In genomic region chr15:77243716-77244401, GRCh38 we compare ENCODE assay signal across 17 cellular contexts.
DNase-seq lines count a peak whose midpoint lies in the region; ATAC-seq and TF ChIP-seq lines count a peak whose summit lies in the region.
"Had no signal": no experiment of that assay in that cellular context is flagged by ENCODE, and none has a peak within 500 bp of the region (broad histone marks: within the 10 kb centered on the region; RNA-seq: fewer than 3 reads in every experiment).

No MANE protein-coding gene starts in this region.

- no peak overlapping the region for H3K9ac ChIP-seq in neural cell (ENCODE audit: low read length)
- H3K9ac ChIP-seq in colonic mucosa (ENCODE audit: low read depth in 2 of 2, low read length in 2 of 2) = no peak overlapping the region
- H3K9ac ChIP-seq: BLaER1, KMS-11 had no signal

- H3K4me1 ChIP-seq in colonic mucosa = no peaks in the 10 kb centered on the region
- H3K4me1 ChIP-seq: BLaER1 had no signal

- peak overlapping the region; percentile 43; the same call in 1 of the 2 replicates for H3K27ac Mint-ChIP-seq in HFFc6
- peak overlapping the region; percentile 8 for H3K27ac Mint-ChIP-seq in activated B cell treated with CpG ODN at 0.5 μM for 24 hours
- H3K27ac Mint-ChIP-seq: T-helper 17 cell had no signal

- H3K9me3 ChIP-seq in neural cell (ENCODE audit: low read length) = no peaks in the 10 kb centered on the region
- H3K9me3 ChIP-seq in colonic mucosa = no peaks in the 10 kb centered on the region
- H3K9me3 ChIP-seq: BLaER1 had no signal

- no peak overlapping the region for H2AFZ ChIP-seq in neural cell (ENCODE audit: low read depth, low read length)

- H3K27me3 Mint-ChIP-seq in HFFc6 (ENCODE audit: insufficient read depth) (no peaks in the 10 kb centered on the region), activated B cell treated with CpG ODN at 0.5 μM for 24 hours (no peaks in the 10 kb centered on the region)
- H3K27me3 Mint-ChIP-seq: T-helper 17 cell had no signal

- peaks cover 7% of the 10 kb centered on the region; the same call in 1 of the 2 replicates for H3K36me3 Mint-ChIP-seq in HFFc6 (ENCODE audit: low read depth)
- H3K36me3 Mint-ChIP-seq in activated B cell treated with CpG ODN at 0.5 μM for 24 hours (ENCODE audit: low read depth) = peaks cover 16% of the 10 kb centered on the region

- H3K27ac ChIP-seq in neural cell (ENCODE audit: low read length) = peak overlapping the region; percentile 57
- H3K27ac ChIP-seq in colonic mucosa = no peak overlapping the region
- H3K27ac ChIP-seq: BLaER1, HL-60, KMS-11 had no signal

- H3K4me2 ChIP-seq in neural cell (ENCODE audit: low read length) = no peak overlapping the region
- H3K4me2 ChIP-seq: BLaER1, KMS-11 had no signal

- H3F3A ChIP-seq in neural cell (ENCODE audit: insufficient read depth, low read length, poor library complexity, severe bottlenecking) = no peaks in the 10 kb centered on the region

- no peak overlapping the region for H3K4me3 ChIP-seq in neural cell (ENCODE audit: low read length)
- H3K4me3 ChIP-seq in colonic mucosa = no peak overlapping the region
- H3K4me3 ChIP-seq: BLaER1 had no signal

- no peak for TF ChIP-seq RAD21 in neural cell (conservative IDR thresholded peaks at IDR 0.05)

- no peaks in the 10 kb centered on the region for H3K9me2 ChIP-seq in neural cell (ENCODE audit: insufficient read depth, low read length)

- POLR2A ChIA-PET in activated B cell treated with CpG ODN at 0.5 μM for 24 hours (lab: Charles Lee) = no interaction called here

- H3K4me3 Mint-ChIP-seq in HFFc6 (no peak overlapping the region), activated B cell treated with CpG ODN at 0.5 μM for 24 hours (no peak overlapping the region)
- H3K4me3 Mint-ChIP-seq: T-helper 17 cell had no signal

- CTCF ChIA-PET in activated B cell treated with CpG ODN at 0.5 μM for 24 hours (lab: Charles Lee) = interaction anchor here (1.1 to 1.3 kb wide), 2 partner anchors 299 kb away, joined by 3 read pairs; no protein-coding TSS in a partner anchor

- H3K4me1 Mint-ChIP-seq in HFFc6 (ENCODE audit: low read depth) = peaks cover 25% of the 10 kb centered on the region
- peaks cover 6% of the 10 kb centered on the region for H3K4me1 Mint-ChIP-seq in activated B cell treated with CpG ODN at 0.5 μM for 24 hours

- H3K79me2 ChIP-seq in neural cell (replicated peaks; ENCODE audit: insufficient read depth, low read length) = no peaks in the 10 kb centered on the region

- TF ChIP-seq EP300 in neural cell (conservative IDR thresholded peaks at IDR 0.05; ENCODE audit: poor library complexity, severe bottlenecking) = no peak

- no peaks in the 10 kb centered on the region for H4K20me1 ChIP-seq in neural cell (ENCODE audit: insufficient read depth)
- H4K20me1 ChIP-seq: BLaER1 had no signal

- ATAC-seq in activated B cell treated with CpG ODN at 0.5 μM for 24 hours (ENCODE audit: low read depth) = no peak
- ATAC-seq: Panc1, T-helper 17 cell had no signal

- H3K9me3 Mint-ChIP-seq in HFFc6 (no peaks in the 10 kb centered on the region), activated B cell treated with CpG ODN at 0.5 μM for 24 hours (no peaks in the 10 kb centered on the region)

- DNase-seq in GM13976 (ENCODE audit: low spot score) (peak; percentile 16), HFFc6 (no peak), activated B cell treated with CpG ODN at 0.5 μM for 24 hours (no peak), colonic mucosa (no peak), NCI-H524 treated with DMSO at 0.1 percent for 48 hours (lab: John Stamatoyannopoulos, UW) (no peak), SIG-M5 treated with dmso at 0.1 percent for 504 hours (lab: John Stamatoyannopoulos, UW; ENCODE audit: unreplicated experiment) (no peak)
- DNase-seq: DMS 273 treated with DMSO at 0.1 percent for 48 hours, NCI-H1417 treated with DMSO at 0.1 percent for 48 hours, NCI-H2029, NCI-H2227 treated with DMSO at 0.1 percent for 48 hours, SHP77 treated with DMSO at 0.1 percent for 48 hours, T-helper 17 cell had no signal

- TF ChIP-seq CTCF in GM13976 (IDR thresholded peaks at IDR 0.05; ENCODE audit: borderline replicate concordance, control extremely low read depth, extremely low read depth, insufficient read depth, missing control alignments) (no peak), HFFc6 (IDR thresholded peaks at IDR 0.05) (no peak), activated B cell treated with CpG ODN at 0.5 μM for 24 hours (IDR thresholded peaks at IDR 0.05) (no peak), neural cell (IDR thresholded peaks at IDR 0.05; ENCODE audit: poor library complexity, severe bottlenecking) (no peak), colonic mucosa (IDR thresholded peaks at IDR 0.05) (no peak)

- H3K27me3 ChIP-seq in neural cell (ENCODE audit: insufficient read depth, low read depth, low read length) (no peaks in the 10 kb centered on the region), colonic mucosa (no peaks in the 10 kb centered on the region)
- H3K27me3 ChIP-seq: BLaER1 had no signal

- H3K36me3 ChIP-seq in neural cell (ENCODE audit: insufficient read depth, low read length) (no peaks in the 10 kb centered on the region), colonic mucosa (no peaks in the 10 kb centered on the region)
- H3K36me3 ChIP-seq: BLaER1 had no signal

- in situ Hi-C loops in GM13976 (cut with MboI; ENCODE audit: low sequenced_read_pairs, unreplicated experiment) = no loop called here

- intact Hi-C loops in activated B cell treated with CpG ODN at 0.5 μM for 24 hours (cut with micrococcal nuclease) = no loop called here
- intact Hi-C loops in colonic mucosa (cut with DNase I) = no loop called here

TF ChIP-seq in neural cell, 6 proteins besides CTCF, POLR2A, EP300 and RAD21:
- TF ChIP-seq EZH2 (IDR thresholded peaks at IDR 0.05; ENCODE audit: borderline replicate concordance, insufficient read depth, low read length, poor library complexity, severe bottlenecking) (no peak), POLR2AphosphoS5 (IDR thresholded peaks at IDR 0.05) (no peak), MXI1 (conservative IDR thresholded peaks at IDR 0.05; ENCODE audit: poor library complexity, severe bottlenecking) (no peak), REST (IDR thresholded peaks at IDR 0.05; ENCODE audit: borderline replicate concordance) (no peak), SMC3 (conservative IDR thresholded peaks at IDR 0.05; ENCODE audit: poor library complexity) (no peak), TAF1 (IDR thresholded peaks at IDR 0.05; ENCODE audit: low read depth) (no peak)
